26 cellular contexts compared by ENCODE assay signal in the genomic region with DNA sequence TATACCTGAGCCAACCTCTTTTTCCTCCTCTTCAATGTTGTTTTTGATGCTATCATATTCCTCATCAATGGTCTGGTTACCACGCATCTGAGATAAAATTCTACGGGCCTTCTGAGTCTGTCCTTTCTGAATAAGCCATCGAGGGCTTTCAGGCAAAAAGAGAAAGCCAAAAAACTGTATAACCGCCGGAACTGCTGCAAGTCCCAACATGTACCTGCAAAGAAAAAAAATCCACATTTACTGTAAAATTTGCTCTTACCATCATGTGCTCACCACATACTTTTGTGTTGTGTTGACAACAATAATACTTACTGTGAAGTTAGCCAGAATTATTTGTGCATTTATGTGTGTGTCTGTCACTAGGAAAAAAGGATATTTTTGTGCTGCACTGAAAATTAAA.
"Had no signal": no experiment of that assay in that cellular context is flagged by ENCODE, and none has a peak within 500 bp of the region (broad histone marks: within the 10 kb centered on the region; RNA-seq: fewer than 3 reads in every experiment).

No MANE protein-coding gene starts in this region.

- H3K4me3 Mint-ChIP-seq: effector memory CD8-positive, alpha-beta T cell; mesothelial cell of epicardium; naive B cell; nephron; neural progenitor cell; stimulated activated naive CD8-positive, alpha-beta T cell treated with anti-CD3 and anti-CD28 coated beads, Interleukin-15, amount 100 ng/mL, for 72 hours had no signal

- H3K4me3 ChIP-seq: gastrocnemius medialis, lung, mucosa of descending colon, neural progenitor cell, smooth muscle cell, suprapubic skin had no signal

- FAIRE-seq: endometrium had no signal

- ATAC-seq: effector memory CD8-positive, alpha-beta T cell; gastrocnemius medialis; left lobe of liver; mucosa of descending colon; sciatic nerve; stimulated activated naive CD8-positive, alpha-beta T cell treated with anti-CD3 and anti-CD28 coated beads, Interleukin-15, amount 100 ng/mL, for 72 hours had no signal

- H3K36me3 Mint-ChIP-seq: mesothelial cell of epicardium had no signal

- DNase-seq: cortex of kidney; effector memory CD8-positive, alpha-beta T cell; gastrocnemius medialis; head of caudate nucleus; kidney; mesenchymal stem cell; mucosa of descending colon; naive B cell; stimulated activated CD4-positive, alpha-beta T cell treated with anti-CD3 and anti-CD28 coated beads, Interleukin-12 subunit alpha, Interleukin-12 subunit beta, amount 100 ng/mL, for 4 hours; stimulated activated CD4-positive, alpha-beta T cell treated with anti-CD3 and anti-CD28 coated beads, Interleukin-1b, Interleukin-23, amount 100 ng/mL, for 48 hours; stimulated activated CD4-positive, alpha-beta T cell treated with anti-CD3 and anti-CD28 coated beads, Interleukin-4, amount 100 ng/mL, for 1 hour; stimulated activated CD8-positive, alpha-beta memory T cell treated with anti-CD3 and anti-CD28 coated beads, Interleukin-4, amount 100 ng/mL, for 48 hours; stimulated activated naive CD4-positive, alpha-beta T cell; stimulated activated naive CD8-positive, alpha-beta T cell treated with anti-CD3 and anti-CD28 coated beads, Interleukin-15, amount 100 ng/mL, for 72 hours; trophoblast cell had no signal

- H3K9me3 ChIP-seq: gastrocnemius medialis, mucosa of descending colon, suprapubic skin had no signal

- H3K27me3 ChIP-seq: gastrocnemius medialis, neural progenitor cell, suprapubic skin had no signal

- H3K9ac ChIP-seq: neural progenitor cell, parathyroid adenoma had no signal

- H3K27ac Mint-ChIP-seq: effector memory CD8-positive, alpha-beta T cell; mesothelial cell of epicardium; naive B cell; nephron; neural progenitor cell; progenitor cell of endocrine pancreas; stimulated activated naive CD8-positive, alpha-beta T cell treated with anti-CD3 and anti-CD28 coated beads, Interleukin-15, amount 100 ng/mL, for 72 hours had no signal

- H3K4me1 ChIP-seq: gastrocnemius medialis had no signal

- H3K4me2 ChIP-seq: neural progenitor cell, smooth muscle cell had no signal

- H3K27me3 Mint-ChIP-seq: effector memory CD8-positive, alpha-beta T cell; naive B cell; progenitor cell of endocrine pancreas; stimulated activated naive CD8-positive, alpha-beta T cell treated with anti-CD3 and anti-CD28 coated beads, Interleukin-15, amount 100 ng/mL, for 72 hours had no signal

- H3K9me3 Mint-ChIP-seq: effector memory CD8-positive, alpha-beta T cell; mesothelial cell of epicardium; naive B cell; nephron; neural progenitor cell; stimulated activated naive CD8-positive, alpha-beta T cell treated with anti-CD3 and anti-CD28 coated beads, Interleukin-15, amount 100 ng/mL, for 72 hours had no signal

- H3K36me3 ChIP-seq: gastrocnemius medialis, neural progenitor cell, suprapubic skin had no signal

- H3K27ac ChIP-seq: gastrocnemius medialis, neural progenitor cell, parathyroid adenoma, suprapubic skin had no signal

- H3K4me1 Mint-ChIP-seq: nephron; stimulated activated naive CD8-positive, alpha-beta T cell treated with anti-CD3 and anti-CD28 coated beads, Interleukin-15, amount 100 ng/mL, for 72 hours had no signal

- H2AFZ ChIP-seq: neural progenitor cell, parathyroid adenoma had no signal
